In the genomic region with DNA sequence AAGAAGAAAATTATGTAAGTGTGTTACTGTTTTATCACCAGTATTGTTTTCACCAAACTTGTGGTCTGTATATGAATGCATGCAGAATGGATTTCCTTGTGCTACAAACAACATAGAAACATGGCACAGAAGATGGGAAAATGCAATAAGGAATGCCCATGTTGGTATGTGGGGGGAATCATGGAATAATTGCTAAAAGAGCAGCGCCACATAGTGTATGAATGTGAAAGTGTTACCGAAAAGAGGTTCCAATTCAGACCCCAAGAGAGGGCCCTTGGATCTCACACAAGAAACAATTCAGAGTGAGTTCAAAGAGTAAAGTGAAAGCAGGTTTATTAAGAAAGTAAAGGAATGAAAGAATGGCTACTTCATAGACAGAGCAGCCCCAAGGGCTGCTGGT, we compare ENCODE assay signal across 1 cellular context.
TF ChIP-seq lines count a peak whose summit lies in the region.

No MANE protein-coding gene starts in this region.

TF ChIP-seq in A549, 52 proteins besides CTCF, POLR2A, EP300 and RAD21 (continued from another document):
- TF ChIP-seq NR3C1 (IDR thresholded peaks at IDR 0.05) (no peak), CEBPB (IDR thresholded peaks at IDR 0.05) (no peak), PHF8 (IDR thresholded peaks at IDR 0.05; ENCODE audit: borderline replicate concordance, low read depth) (no peak), EHMT2 (IDR thresholded peaks at IDR 0.05; ENCODE audit: low read depth) (no peak)
- TF ChIP-seq, protein P1, sequence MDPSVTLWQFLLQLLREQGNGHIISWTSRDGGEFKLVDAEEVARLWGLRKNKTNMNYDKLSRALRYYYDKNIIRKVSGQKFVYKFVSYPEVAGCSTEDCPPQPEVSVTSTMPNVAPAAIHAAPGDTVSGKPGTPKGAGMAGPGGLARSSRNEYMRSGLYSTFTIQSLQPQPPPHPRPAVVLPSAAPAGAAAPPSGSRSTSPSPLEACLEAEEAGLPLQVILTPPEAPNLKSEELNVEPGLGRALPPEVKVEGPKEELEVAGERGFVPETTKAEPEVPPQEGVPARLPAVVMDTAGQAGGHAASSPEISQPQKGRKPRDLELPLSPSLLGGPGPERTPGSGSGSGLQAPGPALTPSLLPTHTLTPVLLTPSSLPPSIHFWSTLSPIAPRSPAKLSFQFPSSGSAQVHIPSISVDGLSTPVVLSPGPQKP (IDR thresholded peaks at IDR 0.05; ENCODE audit: low read depth, low read length) = no peak
